8 cellular contexts compared by ENCODE assay signal in the genomic region with DNA sequence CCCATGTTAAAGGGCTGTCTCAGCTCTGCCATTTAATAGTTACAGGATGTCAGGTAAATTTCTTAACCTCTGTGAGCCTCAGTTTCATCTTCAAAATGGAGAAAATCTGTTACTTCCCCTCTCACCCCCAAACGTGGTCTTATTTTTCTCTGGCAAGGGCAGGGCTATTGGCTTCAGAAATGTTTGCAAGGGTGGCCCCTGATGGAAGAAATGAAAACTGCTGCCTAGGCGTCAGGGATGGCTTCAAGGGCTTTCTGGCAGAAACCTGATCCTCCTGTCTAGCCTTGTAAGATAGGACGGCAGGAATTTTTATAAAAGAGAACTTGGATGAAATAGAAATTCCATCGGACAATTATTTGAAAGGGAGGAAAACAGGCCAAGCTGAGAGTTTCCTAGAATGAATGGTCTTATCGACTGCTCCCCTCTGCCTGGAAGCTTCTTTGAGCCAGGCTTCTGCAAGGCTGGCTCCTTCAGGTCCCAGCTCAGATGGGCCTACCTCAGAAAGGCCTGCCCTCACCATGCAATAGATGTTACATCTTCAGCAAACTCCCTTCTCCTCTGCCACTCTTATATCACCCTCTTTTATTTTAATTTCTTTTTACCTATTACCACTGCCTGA. TPM values are rescaled to one million over a fixed set of nuclear protein-coding genes. Genes with fewer than 3 reads are reported as not detected.
A peak's percentile ranks its signal among the peaks of the same experiment; 100 is the strongest.
DNase-seq lines count a peak whose midpoint lies in the region; ATAC-seq, FAIRE-seq and TF ChIP-seq lines count a peak whose summit lies in the region.

No MANE protein-coding gene starts in this region.

- H3K36me3 ChIP-seq in OCI-LY1 (ENCODE audit: insufficient read depth, low read length): no peaks in the 10 kb centered on the region

- peaks cover 23% of the 10 kb centered on the region for H3K36me3 Mint-ChIP-seq in progenitor cell of endocrine pancreas (ENCODE audit: insufficient read depth)

- no peak for TF ChIP-seq POLR2A in GM12891 (IDR thresholded peaks at IDR 0.05; ENCODE audit: low read depth, low read length)

- H3F3A ChIP-seq in OCI-LY1 (ENCODE audit: insufficient read depth, low read length): no peaks in the 10 kb centered on the region

- H3K27me3 Mint-ChIP-seq in progenitor cell of endocrine pancreas: no peaks in the 10 kb centered on the region

- no peaks in the 10 kb centered on the region for H3K9me3 Mint-ChIP-seq in progenitor cell of endocrine pancreas (ENCODE audit: low read depth)

- no peak overlapping the region for H3K4me3 ChIP-seq in OCI-LY1 (ENCODE audit: low read depth, low read length, poor library complexity, severe bottlenecking)

- H3K4me1 ChIP-seq in OCI-LY1 (ENCODE audit: insufficient read depth, low read length, severe bottlenecking): no peaks in the 10 kb centered on the region

- no peaks in the 10 kb centered on the region for H3K79me2 ChIP-seq in OCI-LY1 (ENCODE audit: insufficient read depth, low read length)

- H3K27me3 ChIP-seq in OCI-LY1 (ENCODE audit: insufficient read depth, low read length): no peaks in the 10 kb centered on the region

- DNase-seq in ACHN: peak; percentile 84
- DNase-seq in GM12891 (ENCODE audit: insufficient read length, low spot score): peak; percentile 55
- DNase-seq in HS-27A (ENCODE audit: low read depth): peak; percentile 88
- peak; percentile 75 to 79 for DNase-seq in activated T-cell treated with anti-CD3 and anti-CD28 coated beads, Interleukin-2, amount 50 U/mL, for 48 hours
- peak; percentile 22 to 50 for DNase-seq in frontal cortex (ENCODE audit: low spot score in 2 of 2)
- DNase-seq in progenitor cell of endocrine pancreas (ENCODE audit: low spot score, unreplicated experiment): peak; percentile 51

- FAIRE-seq in GM12891 (lab: Jason Lieb, UNC): peak; percentile 40
- FAIRE-seq in frontal cortex (lab: Jason Lieb, UNC): no peak

- H3K27ac ChIP-seq in OCI-LY1 (ENCODE audit: low read depth, low read length, poor library complexity, severe bottlenecking): no peak overlapping the region

- H3K4me1 Mint-ChIP-seq in progenitor cell of endocrine pancreas (ENCODE audit: low read depth): peaks cover 16% of the 10 kb centered on the region

- no peaks in the 10 kb centered on the region for H4K20me1 ChIP-seq in OCI-LY1 (ENCODE audit: insufficient read depth, low read length)

- ATAC-seq in HG03045 (IDR thresholded peaks at IDR 0.05; ENCODE audit: unreplicated experiment): no peak

- H3K9me2 ChIP-seq in OCI-LY1 (ENCODE audit: low read depth, low read length): no peaks in the 10 kb centered on the region

- no peak overlapping the region for H3K4me2 ChIP-seq in OCI-LY1 (ENCODE audit: low read length)

- H3K9ac ChIP-seq in OCI-LY1 (ENCODE audit: low read length): no peak overlapping the region

- H3K4me3 Mint-ChIP-seq in progenitor cell of endocrine pancreas (ENCODE audit: low read depth): no peak overlapping the region

- TF ChIP-seq CTCF in OCI-LY1 (IDR thresholded peaks at IDR 0.05; ENCODE audit: low read length): peak; percentile 65
- peak; percentile 83 for TF ChIP-seq CTCF in progenitor cell of endocrine pancreas (IDR thresholded peaks at IDR 0.05; ENCODE audit: unreplicated experiment)

- in situ Hi-C loops in ACHN (cut with HindIII; ENCODE audit: low pct_ligation_motif_present, low pct_unique_long_range_greater_than_20kb, low sequenced_read_pairs): no loop called here

- peak overlapping the region; percentile 62 for H3K27ac Mint-ChIP-seq in progenitor cell of endocrine pancreas

- H3K9me3 ChIP-seq in OCI-LY1 (ENCODE audit: low read length): no peaks in the 10 kb centered on the region

- H2AFZ ChIP-seq in OCI-LY1 (ENCODE audit: low read length): no peak overlapping the region

TF ChIP-seq in GM12891, 5 proteins besides CTCF, POLR2A, EP300 and RAD21:
- TF ChIP-seq SPI1 (IDR thresholded peaks at IDR 0.05; ENCODE audit: low read depth, low read length) (peak; percentile 65), PAX5 (IDR thresholded peaks at IDR 0.05; ENCODE audit: insufficient read depth, low read length, severe bottlenecking) (no peak)
TF ChIP-seq in GM12891: peak in this region for 1.

RNA-seq across cellular contexts. Expression of a gene that starts 43.0 kb away (rescaled TPM):
- 4.2 TPM for polyA plus RNA-seq in GM12891 (2012; ENCODE audit: low read depth, missing spikeins)
- total RNA-seq in frontal cortex: 31.0 TPM
- 14.1 and 14.8 TPM in 2 replicates for total RNA-seq in progenitor cell of endocrine pancreas

Comparison
In these comparisons a context has a peak if more than half of its experiments do, and no peak if none do; other contexts are left out.
1. DNase-seq: peak in every context shown above with its lines; median percentile 88 in HS-27A; 84 in ACHN; 77 in activated T-cell treated with anti-CD3 and anti-CD28 coated beads, Interleukin-2, amount 50 U/mL, for 48 hours; 55 in GM12891; 51 in progenitor cell of endocrine pancreas; 36 in frontal cortex.